13 cellular contexts compared by ENCODE assay signal in the genomic region with DNA sequence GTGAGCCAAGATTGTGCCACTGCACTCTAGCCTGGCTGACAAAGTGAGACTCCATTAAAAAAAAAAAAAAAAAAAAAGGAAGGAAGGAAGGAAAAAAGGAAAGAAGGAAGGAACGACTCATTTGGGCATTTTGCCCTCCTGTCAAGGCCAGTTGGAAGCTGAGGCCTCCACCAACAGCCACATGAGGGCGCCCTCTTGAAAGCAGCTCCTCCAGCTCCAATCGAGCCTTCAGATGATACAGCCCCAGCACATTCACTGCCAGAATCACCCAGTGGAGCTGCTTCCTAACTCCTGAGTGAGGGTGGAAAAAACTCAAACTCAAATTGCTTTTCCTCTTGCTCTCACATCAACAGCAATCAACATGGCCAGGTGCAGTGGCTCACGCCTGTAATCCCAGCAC. TPM values are rescaled to one million over a fixed set of nuclear protein-coding genes. Genes with fewer than 3 reads are reported as not detected.
DNase-seq lines count a peak whose midpoint lies in the region; ATAC-seq, FAIRE-seq and TF ChIP-seq lines count a peak whose summit lies in the region.
"Had no signal": no experiment of that assay in that cellular context is flagged by ENCODE, and none has a peak within 500 bp of the region (broad histone marks: within the 10 kb centered on the region; RNA-seq: fewer than 3 reads in every experiment).

No MANE protein-coding gene starts in this region.

- in situ Hi-C loops in HepG2 (cut with HindIII; ENCODE audit: extremely low pct_ligation_motif_present, low pct_unique_long_range_greater_than_20kb): no loop called here
- in situ Hi-C loops in GM12878 (cut with MboI): no loop called here

- FAIRE-seq in HepG2 (lab: Jason Lieb, UNC) (no peak), GM12878 (lab: Jason Lieb, UNC) (no peak)

- TF ChIP-seq EP300 in HepG2 (IDR thresholded peaks at IDR 0.05; ENCODE audit: low read depth in 2 of 2, low read length in 2 of 2) (no peak), HepG2 (CRISPR knock-in tag; IDR thresholded peaks at IDR 0.05; ENCODE audit: borderline replicate concordance) (no peak), GM12878 (IDR thresholded peaks at IDR 0.05; ENCODE audit: borderline replicate concordance in 1 of 2, control insufficient read depth in 1 of 2, low read depth in 2 of 2, low read length in 2 of 2) (no peak)

- WGBS in HepG2 (ENCODE audit: low lambda C conversion rate): 26% methylated on average over 4 of the region's 4 CpGs
- 75% methylated on average over 4 of the region's 4 CpGs for WGBS in right lobe of liver (ENCODE audit: insufficient coverage, low coverage, low lambda C conversion rate, missing lambda C conversion rate)
- WGBS in GM12878 (ENCODE audit: insufficient coverage, insufficient replicate concordance, low lambda C conversion rate, missing lambda C conversion rate): 90% methylated on average over 4 of the region's 4 CpGs

- SMC1A ChIA-PET in GM12878 (lab: Charles Lee; ENCODE audit: uncharacterized antibody, unreplicated experiment): interaction anchor here (0.7 to 1.6 kb wide), 5 partner anchors 13 to 88 kb away, joined by 3 to 11 read pairs (median 3); no protein-coding TSS in a partner anchor

- H3K9ac ChIP-seq in HepG2 (ENCODE audit: insufficient read depth, low read depth, low read length): no peak overlapping the region
- H3K9ac ChIP-seq in Loucy (ENCODE audit: low read depth, low read length, poor library complexity, severe bottlenecking): no peak overlapping the region
- H3K9ac ChIP-seq in GM12878 (ENCODE audit: control insufficient read depth, insufficient read depth, low read length): no peak overlapping the region
- H3K9ac ChIP-seq: parathyroid adenoma had no signal

- CTCF ChIA-PET in HepG2 (lab: Yijun Ruan, JAX; ENCODE audit: low intra/inter-chr PET ratio, low total read pairs): no interaction called here
- CTCF ChIA-PET in GM12878 (lab: Yijun Ruan, JAX): interaction anchor here (1.7 to 4.8 kb wide), 2 partner anchors 13 to 89 kb away, joined by 6 to 30 read pairs; no protein-coding TSS in a partner anchor

- H3K4me3 ChIP-seq in HepG2 (replicated peaks in 1 of 3; ENCODE audit: insufficient read depth in 1 of 3, low read depth in 2 of 3, low read length in 3 of 3) (no peak overlapping the region), right lobe of liver (no peak overlapping the region), Loucy (ENCODE audit: low read length, poor library complexity, severe bottlenecking) (no peak overlapping the region), GM12878 (no peak overlapping the region)
- H3K4me3 ChIP-seq: uterus had no signal

- BruUV-seq in HepG2 (replicated peaks; lab: Mats Ljungman, UMichigan) (no TSS peak), GM12878 (replicated peaks; lab: Mats Ljungman, UMichigan) (no TSS peak)

- no peaks in the 10 kb centered on the region for H3K79me2 ChIP-seq in HepG2 (ENCODE audit: insufficient read depth, low read length)
- no peaks in the 10 kb centered on the region for H3K79me2 ChIP-seq in Loucy (ENCODE audit: insufficient read depth, low read length)
- H3K79me2 ChIP-seq in GM12878 (ENCODE audit: control insufficient read depth, insufficient read depth, low read length): no peaks in the 10 kb centered on the region; the same call in 1 of the 2 replicates

- no peak overlapping the region for H3K4me2 ChIP-seq in HepG2 (ENCODE audit: low read depth, low read length)
- H3K4me2 ChIP-seq in Loucy (ENCODE audit: low read depth, low read length, poor library complexity, severe bottlenecking): no peak overlapping the region
- no peak overlapping the region for H3K4me2 ChIP-seq in GM12878 (ENCODE audit: control insufficient read depth, insufficient read depth)

- no peaks in the 10 kb centered on the region for H3K9me2 ChIP-seq in Loucy (replicated peaks; ENCODE audit: low read depth, low read length)

- TF ChIP-seq CTCF in HepG2 (CRISPR knock-in tag; IDR thresholded peaks at IDR 0.05): peak; percentile 32
- no peak for TF ChIP-seq CTCF in right lobe of liver (IDR thresholded peaks at IDR 0.05)
- peak; percentile 45 for TF ChIP-seq CTCF in Loucy (conservative IDR thresholded peaks at IDR 0.05; ENCODE audit: low read length)
- peak in 1 of 3 experiments; percentile 38; a peak in 1 of 6 replicates for TF ChIP-seq CTCF in GM12878 (IDR thresholded peaks at IDR 0.05 in 2 of 3, conservative IDR thresholded peaks at IDR 0.05 in 1 of 3; ENCODE audit: control insufficient read depth in 2 of 3, extremely low read depth in 1 of 3, insufficient read depth in 1 of 3, low read depth in 3 of 3, low read length in 3 of 3)

- 0 out of 2 replicates have a peak, but pooled peaks have one; percentile 17 for TF ChIP-seq RAD21 in HepG2 (CRISPR knock-in tag; IDR thresholded peaks at IDR 0.05)
- TF ChIP-seq RAD21 in GM12878 (IDR thresholded peaks at IDR 0.05; ENCODE audit: insufficient read depth, low read depth, low read length): 0 out of 2 replicates have a peak, but pooled peaks have one; percentile 6

- no peaks in the 10 kb centered on the region for H4K20me1 ChIP-seq in HepG2 (ENCODE audit: insufficient read depth, low read length)
- no peaks in the 10 kb centered on the region for H4K20me1 ChIP-seq in Loucy (ENCODE audit: insufficient read depth, low read length, poor library complexity, severe bottlenecking)
- H4K20me1 ChIP-seq in GM12878 (ENCODE audit: control insufficient read depth, insufficient read depth): no peaks in the 10 kb centered on the region

- H3F3A ChIP-seq in Loucy (ENCODE audit: low read depth): no peaks in the 10 kb centered on the region

- H3K27me3 ChIP-seq in HepG2 (ENCODE audit: control insufficient read depth in 1 of 2, insufficient read depth in 2 of 2, low read length in 2 of 2) (no peaks in the 10 kb centered on the region), right lobe of liver (no peaks in the 10 kb centered on the region), Loucy (ENCODE audit: insufficient read depth, low read length, poor library complexity, severe bottlenecking) (no peaks in the 10 kb centered on the region), GM12878 (replicated peaks in 1 of 2; ENCODE audit: control insufficient read depth in 2 of 2, insufficient read depth in 2 of 2, low read length in 1 of 2) (no peaks in the 10 kb centered on the region)
- H3K27me3 ChIP-seq: uterus had no signal

- POLR2A ChIA-PET in HepG2 (lab: Yijun Ruan, JAX): no interaction called here
- POLR2A ChIA-PET in GM12878 (lab: Charles Lee): interaction anchor here (0.7 kb wide), 1 partner anchor 320 kb away, joined by 9 read pairs; no protein-coding TSS in a partner anchor

- no peaks in the 10 kb centered on the region for H3K36me3 ChIP-seq in HepG2 (replicated peaks in 1 of 2; ENCODE audit: control insufficient read depth in 1 of 2, insufficient read depth in 2 of 2, low read length in 2 of 2)
- H3K36me3 ChIP-seq in right lobe of liver: no peaks in the 10 kb centered on the region
- no peaks in the 10 kb centered on the region for H3K36me3 ChIP-seq in Loucy (ENCODE audit: insufficient read depth, low read length)
- H3K36me3 ChIP-seq in GM12878 (ENCODE audit: control insufficient read depth in 2 of 2, insufficient read depth in 2 of 2, low read length in 1 of 2): no peaks in the 10 kb centered on the region; a peak in 1 of 4 replicates
- H3K36me3 ChIP-seq: uterus had no signal

- intact Hi-C loops in HepG2 (cut with micrococcal nuclease; ENCODE audit: unreplicated experiment): no loop called here
- intact Hi-C loops in right lobe of liver (cut with DNase I): no loop called here
- intact Hi-C loops in GM12878 (cut with micrococcal nuclease; ENCODE audit: unreplicated experiment): no loop called here

- H3K27ac ChIP-seq in HepG2 (ENCODE audit: extremely low read length, insufficient read depth, low read length) (no peak overlapping the region), right lobe of liver (no peak overlapping the region), GM12878 (ENCODE audit: control insufficient read depth, insufficient read depth) (no peak overlapping the region)
- H3K27ac ChIP-seq: C4-2B, parathyroid adenoma, uterus had no signal

- ATAC-seq in HepG2 (no peak), right lobe of liver (no peak), GM12878 (no peak)
- ATAC-seq: left cardiac atrium had no signal

- TF ChIP-seq POLR2A in HepG2 (IDR thresholded peaks at IDR 0.05; ENCODE audit: insufficient read depth in 1 of 2, low read depth in 2 of 2, low read length in 2 of 2) (no peak), right lobe of liver (IDR thresholded peaks at IDR 0.05) (no peak), GM12878 (IDR thresholded peaks at IDR 0.05; ENCODE audit: low read depth, low read length) (no peak)

- RAD21 ChIA-PET in GM12878 (lab: Charles Lee; ENCODE audit: unreplicated experiment): interaction anchor here (0.7 to 0.9 kb wide), 2 partner anchors 37 to 40 kb away, joined by 3 to 4 read pairs; a partner anchor contains a TSS

- H3K9me3 ChIP-seq in HepG2 (ENCODE audit: low read length) (peaks cover 6% of the 10 kb centered on the region), right lobe of liver (no peaks in the 10 kb centered on the region), Loucy (ENCODE audit: insufficient read depth, low read depth, low read length) (no peaks in the 10 kb centered on the region; the same call in 1 of the 2 replicates), GM12878 (replicated peaks; ENCODE audit: control insufficient read depth, insufficient read depth, low read length) (peaks cover 13% of the 10 kb centered on the region)
- H3K9me3 ChIP-seq: uterus had no signal

- no peak overlapping the region for H2AFZ ChIP-seq in HepG2 (ENCODE audit: low read length)
- no peak overlapping the region for H2AFZ ChIP-seq in Loucy (ENCODE audit: low read length)
- no peak overlapping the region for H2AFZ ChIP-seq in GM12878 (ENCODE audit: control insufficient read depth, low read depth, low read length)
- H2AFZ ChIP-seq: parathyroid adenoma had no signal

- DNase-seq in HepG2 (ENCODE audit: low spot score) (no peak), right lobe of liver (no peak), GM12878 (ENCODE audit: low read depth, low spot score) (no peak), midbrain (lab: John Stamatoyannopoulos, UW) (no peak), T-helper 9 cell (no peak), NOMO-1 (lab: John Stamatoyannopoulos, UW; ENCODE audit: unreplicated experiment in 2 of 2) (no peak)
- DNase-seq in stimulated activated CD8-positive, alpha-beta memory T cell treated with anti-CD3 and anti-CD28 coated beads, Interleukin-4, amount 100 ng/mL, for 48 hours: peak; percentile 56
- DNase-seq: left cardiac atrium, NCI-H446 treated with DMSO at 0.1 percent for 48 hours, uterus had no signal

- H3K4me1 ChIP-seq in HepG2 (ENCODE audit: insufficient read depth, low read length) (peaks cover 13% of the 10 kb centered on the region; the same call in 1 of the 2 replicates), right lobe of liver (no peaks in the 10 kb centered on the region), Loucy (ENCODE audit: insufficient read depth, low read length, poor library complexity, severe bottlenecking) (no peaks in the 10 kb centered on the region), GM12878 (ENCODE audit: control insufficient read depth, insufficient read depth, low read length) (peaks cover 15% of the 10 kb centered on the region)
- H3K4me1 ChIP-seq: uterus had no signal

RNA-seq across cellular contexts. Expression of a gene that starts 40.9 kb away (rescaled TPM):
- 1.4 and 1.7 TPM in 2 replicates for total RNA-seq in HepG2 (2016; rRNA removed; fragmentation: Illumina TruSeq; extraction: Trizol)
- 1.3 and 2.3 TPM in 2 replicates for total RNA-seq in HepG2 (2016; cell fraction: cytosol; rRNA removed; fragmentation: Illumina TruSeq; extraction: Trizol; ENCODE audit: low read depth)
- 1.3 and 1.7 TPM in 2 replicates for total RNA-seq in HepG2 (2016; cell fraction: insoluble cytoplasmic fraction; rRNA removed; fragmentation: Illumina TruSeq; extraction: Trizol)
- total RNA-seq in HepG2 (2016; cell fraction: membrane; rRNA removed; fragmentation: Illumina TruSeq; extraction: Trizol): 2.6 and 3.1 TPM in 2 replicates
- total RNA-seq in HepG2 (2016; cell fraction: nucleus; rRNA removed; fragmentation: Illumina TruSeq; extraction: Trizol): 1.5 TPM in 2 replicates
- polyA plus RNA-seq in HepG2 (2011; rRNA removed): 3.3 and 3.9 TPM in 2 replicates
- 3.1 and 3.7 TPM in 2 replicates for polyA plus RNA-seq in HepG2 (2011; cell fraction: cytosol; rRNA removed)
- polyA plus RNA-seq in HepG2 (2011; cell fraction: nucleus; rRNA removed): 6.7 and 7.8 TPM in 2 replicates
- 2.6 and 4.5 TPM in 2 replicates for polyA plus RNA-seq in HepG2 (2012)
- polyA plus RNA-seq in HepG2 (2016; cell fraction: cytosol; fragmentation: Illumina TruSeq; extraction: Trizol; ENCODE audit: low read depth): 7.6 and 10.4 TPM in 2 replicates
- polyA plus RNA-seq in HepG2 (2016; cell fraction: insoluble cytoplasmic fraction; fragmentation: Illumina TruSeq; extraction: Trizol; ENCODE audit: low read depth): 3.9 and 5.5 TPM in 2 replicates
- 6.5 and 9.8 TPM in 2 replicates for polyA plus RNA-seq in HepG2 (2016; cell fraction: membrane; fragmentation: Illumina TruSeq; extraction: Trizol; ENCODE audit: low read depth)
- polyA plus RNA-seq in HepG2 (2016; cell fraction: nucleus; fragmentation: Illumina TruSeq; extraction: Trizol; ENCODE audit: insufficient read depth, low read depth): 7.6 and 8.6 TPM in 2 replicates
- 1.2 TPM in 1 of 2 replicates, not detected in the other for polyA minus RNA-seq in HepG2 (2011; rRNA and poly(A)+ RNA removed; ENCODE audit: low replicate concordance)
- 1.2 and 1.7 TPM in 2 replicates for polyA minus RNA-seq in HepG2 (2011; cell fraction: cytosol; rRNA and poly(A)+ RNA removed)
- 1.1 and 1.2 TPM in 2 replicates for polyA minus RNA-seq in HepG2 (2011; cell fraction: nucleus; rRNA and poly(A)+ RNA removed)
- total RNA-seq in right lobe of liver: 1 to 10 TPM; 1.3 to 3.7 (median 2.3) TPM
- total RNA-seq in GM12878 (2013; cell fraction: nucleolus; rRNA removed): 10.3 TPM in 2 replicates
- 2.7 and 3.8 TPM in 2 replicates for total RNA-seq in GM12878 (2014; rRNA removed)
- total RNA-seq in GM12878 (2014; rRNA removed; fragmentation: Illumina TruSeq; extraction: Trizol): 5.3 and 5.4 TPM in 2 replicates
- 13.6 and 14.0 TPM in 2 replicates for total RNA-seq in GM12878 (2021)
- 12.7 TPM for polyA plus RNA-seq in GM12878 (2011; ENCODE audit: low read depth)
- 1.8 and 1.9 TPM in 2 replicates for polyA plus RNA-seq in GM12878 (2011; rRNA removed)
- 2.0 and 2.1 TPM in 2 replicates for polyA plus RNA-seq in GM12878 (2011; cell fraction: cytosol; rRNA removed)
- 2.8 and 3.7 TPM in 2 replicates for polyA plus RNA-seq in GM12878 (2011; cell fraction: nucleus; rRNA removed)
- 24.5 and 28.2 TPM in 2 replicates for polyA plus RNA-seq in GM12878 (2012)
- 6.9 and 7.8 TPM in 2 replicates for polyA plus RNA-seq in GM12878 (2014; fragmentation: Illumina TruSeq; extraction: Trizol)
- polyA plus RNA-seq in GM12878 (2014; fragmentation: Nextera tagmentation; extraction: Ambion mirVana): 1 to 10 TPM; 3.7 to 5.1 TPM
- polyA plus RNA-seq in GM12878 (2014; rRNA removed): 11.7 and 13.4 TPM in 2 replicates
- 10 to 100 TPM in 1 of 2 experiments, 1 to 10 TPM in 1; 9.8 to 10.6 TPM for polyA plus RNA-seq in GM12878 (2016; fragmentation: Nextera tagmentation; extraction: Ambion mirVana)
- 0.29 and 0.57 TPM in 2 replicates for polyA minus RNA-seq in GM12878 (2011; rRNA and poly(A)+ RNA removed)
- polyA minus RNA-seq in GM12878 (2011; cell fraction: cytosol; rRNA and poly(A)+ RNA removed): 0.31 and 0.40 TPM in 2 replicates
- 0.29 and 0.60 TPM in 2 replicates for polyA minus RNA-seq in GM12878 (2011; cell fraction: nucleus; rRNA and poly(A)+ RNA removed)

RNA-seq across cellular contexts. Expression of a gene that starts 59.6 kb away (rescaled TPM):
- total RNA-seq in HepG2 (2016; rRNA removed; fragmentation: Illumina TruSeq; extraction: Trizol): 0.97 and 1.2 TPM in 2 replicates
- total RNA-seq in HepG2 (2016; cell fraction: cytosol; rRNA removed; fragmentation: Illumina TruSeq; extraction: Trizol; ENCODE audit: low read depth): 0.61 and 0.62 TPM in 2 replicates
- 1.0 and 1.1 TPM in 2 replicates for total RNA-seq in HepG2 (2016; cell fraction: insoluble cytoplasmic fraction; rRNA removed; fragmentation: Illumina TruSeq; extraction: Trizol)
- 1.3 and 1.6 TPM in 2 replicates for total RNA-seq in HepG2 (2016; cell fraction: membrane; rRNA removed; fragmentation: Illumina TruSeq; extraction: Trizol)
- total RNA-seq in HepG2 (2016; cell fraction: nucleus; rRNA removed; fragmentation: Illumina TruSeq; extraction: Trizol): 0.56 and 0.94 TPM in 2 replicates
- 1.8 and 2.9 TPM in 2 replicates for polyA plus RNA-seq in HepG2 (2011; rRNA removed)
- 1.7 and 2.2 TPM in 2 replicates for polyA plus RNA-seq in HepG2 (2011; cell fraction: cytosol; rRNA removed)
- 2.6 and 3.2 TPM in 2 replicates for polyA plus RNA-seq in HepG2 (2011; cell fraction: nucleus; rRNA removed)
- polyA plus RNA-seq in HepG2 (2012): 1.3 and 1.7 TPM in 2 replicates
- polyA plus RNA-seq in HepG2 (2016; cell fraction: cytosol; fragmentation: Illumina TruSeq; extraction: Trizol; ENCODE audit: low read depth): 0.97 and 1.5 TPM in 2 replicates
- 1.7 and 2.5 TPM in 2 replicates for polyA plus RNA-seq in HepG2 (2016; cell fraction: insoluble cytoplasmic fraction; fragmentation: Illumina TruSeq; extraction: Trizol; ENCODE audit: low read depth)
- polyA plus RNA-seq in HepG2 (2016; cell fraction: membrane; fragmentation: Illumina TruSeq; extraction: Trizol; ENCODE audit: low read depth): 1.8 and 1.9 TPM in 2 replicates
- polyA plus RNA-seq in HepG2 (2016; cell fraction: nucleus; fragmentation: Illumina TruSeq; extraction: Trizol; ENCODE audit: insufficient read depth, low read depth): 1.9 and 2.0 TPM in 2 replicates
- polyA minus RNA-seq in HepG2 (2011; rRNA and poly(A)+ RNA removed; ENCODE audit: low replicate concordance): 0.35 and 2.3 TPM in 2 replicates
- 1.7 and 1.8 TPM in 2 replicates for polyA minus RNA-seq in HepG2 (2011; cell fraction: cytosol; rRNA and poly(A)+ RNA removed)
- 0.64 and 0.75 TPM in 2 replicates for polyA minus RNA-seq in HepG2 (2011; cell fraction: nucleus; rRNA and poly(A)+ RNA removed)
- total RNA-seq in right lobe of liver: 1 to 10 TPM in 1 of 6 experiments, under 1 TPM in 1, not detected in 4; 0.19 to 1.6 TPM
- 0.39 and 1.0 TPM in 2 replicates for total RNA-seq in GM12878 (2013; cell fraction: nucleolus; rRNA removed)
- not detected in 2 replicates for total RNA-seq in GM12878 (2014; rRNA removed)
- 0.09 TPM in 1 of 2 replicates, not detected in the other for total RNA-seq in GM12878 (2014; rRNA removed; fragmentation: Illumina TruSeq; extraction: Trizol)
- total RNA-seq in GM12878 (2021): 0.18 and 0.48 TPM in 2 replicates
- polyA plus RNA-seq in GM12878 (2011; ENCODE audit: low read depth): 0.38 TPM
- 0.03 and 0.05 TPM in 2 replicates for polyA plus RNA-seq in GM12878 (2011; rRNA removed)
- polyA plus RNA-seq in GM12878 (2011; cell fraction: cytosol; rRNA removed): not detected in 2 replicates
- polyA plus RNA-seq in GM12878 (2011; cell fraction: nucleus; rRNA removed): 0.10 TPM in 1 of 2 replicates, not detected in the other
- polyA plus RNA-seq in GM12878 (2012): 0.34 and 0.57 TPM in 2 replicates
- 0.07 TPM in 1 of 2 replicates, not detected in the other for polyA plus RNA-seq in GM12878 (2014; fragmentation: Illumina TruSeq; extraction: Trizol)
- not detected for polyA plus RNA-seq in GM12878 (2014; fragmentation: Nextera tagmentation; extraction: Ambion mirVana)
- 0.08 TPM in 1 of 2 replicates, not detected in the other for polyA plus RNA-seq in GM12878 (2014; rRNA removed)
- polyA plus RNA-seq in GM12878 (2016; fragmentation: Nextera tagmentation; extraction: Ambion mirVana): under 1 TPM; 0.04 to 0.13 TPM
- 0.15 TPM in 1 of 2 replicates, not detected in the other for polyA minus RNA-seq in GM12878 (2011; rRNA and poly(A)+ RNA removed)
- not detected in 2 replicates for polyA minus RNA-seq in GM12878 (2011; cell fraction: cytosol; rRNA and poly(A)+ RNA removed)
- polyA minus RNA-seq in GM12878 (2011; cell fraction: nucleus; rRNA and poly(A)+ RNA removed): not detected in 2 replicates

Comparison
In these comparisons a context has a peak if more than half of its experiments do, and no peak if none do; other contexts are left out.
1. CTCF ChIP-seq: peak in HepG2 (single experiment) and Loucy (single experiment); none in right lobe of liver (0 of 4).